ENCODE assay signal across 8 cellular contexts in genomic region chr4:173171098-173171497, GRCh38. TPM values are rescaled to one million over a fixed set of nuclear protein-coding genes. Genes with fewer than 3 reads are reported as not detected.
DNase-seq lines count a peak whose midpoint lies in the region; ATAC-seq and TF ChIP-seq lines count a peak whose summit lies in the region.

No MANE protein-coding gene starts in this region.

- H3K4me3 ChIP-seq in GM08714 (ENCODE audit: low read length) = peak overlapping the region; percentile 85
- no peak overlapping the region for H3K4me3 ChIP-seq in fibroblast of mammary gland (ENCODE audit: control insufficient read depth, low read depth, low read length)

- DNase-seq in AG08395 (ENCODE audit: low spot score) (peak; percentile 36), RPMI7951 (ENCODE audit: low read depth) (peak; percentile 40), fibroblast of mammary gland (ENCODE audit: low read depth) (peak; percentile 53), NCI-H526 treated with DMSO at 0.1 percent for 48 hours (lab: John Stamatoyannopoulos, UW) (no peak)
- no peak for DNase-seq in stimulated activated CD4-positive, alpha-beta T cell treated with anti-CD3 and anti-CD28 coated beads, Interleukin-15, amount 100 ng/mL, for 24 hours
- no peak for DNase-seq in stimulated activated CD4-positive, alpha-beta T cell treated with anti-CD3 and anti-CD28 coated beads, Interleukin-12 subunit alpha, Interleukin-12 subunit beta, amount 100 ng/mL, for 4 hours

- no peak for ATAC-seq in GM19455 (IDR thresholded peaks at IDR 0.05; ENCODE audit: unreplicated experiment)

- TF ChIP-seq CTCF in fibroblast of mammary gland (conservative IDR thresholded peaks at IDR 0.05; ENCODE audit: control insufficient read depth, insufficient read depth, low read depth, low read length) = peak; percentile 37

RNA-seq across cellular contexts. Expression of gene GALNT7, which starts 2.5 kb away (rescaled TPM):
- total RNA-seq in RPMI7951 (2014; rRNA removed; shearing (Covaris generic)) = 16.2 and 18.3 TPM in 2 replicates

Comparison
In these comparisons a context has a peak if more than half of its experiments do, and no peak if none do; other contexts are left out.
1. DNase-seq: peak in AG08395 (single experiment), RPMI7951 (single experiment) and fibroblast of mammary gland (single experiment); none in NCI-H526 treated with DMSO at 0.1 percent for 48 hours (single experiment), stimulated activated CD4-positive, alpha-beta T cell treated with anti-CD3 and anti-CD28 coated beads, Interleukin-15, amount 100 ng/mL, for 24 hours (single experiment) and stimulated activated CD4-positive, alpha-beta T cell treated with anti-CD3 and anti-CD28 coated beads, Interleukin-12 subunit alpha, Interleukin-12 subunit beta, amount 100 ng/mL, for 4 hours (single experiment).